8 cellular contexts compared by ENCODE assay signal in genomic region chr5:172283862-172284274, GRCh38. TPM values are rescaled to one million over a fixed set of nuclear protein-coding genes. Genes with fewer than 3 reads are reported as not detected.
A peak's percentile ranks its signal among the peaks of the same experiment; 100 is the strongest.
DNase-seq lines count a peak whose midpoint lies in the region; ATAC-seq and TF ChIP-seq lines count a peak whose summit lies in the region.

No MANE protein-coding gene starts in this region.

- TF ChIP-seq POLR2A in Raji (IDR thresholded peaks at IDR 0.05; ENCODE audit: insufficient read depth, low read depth, low read length) (peak; percentile 59), thyroid gland (IDR thresholded peaks at IDR 0.05) (peak; percentile 13 to 87)

- H3K4me3 Mint-ChIP-seq in activated naive CD4-positive, alpha-beta T cell treated with anti-CD3 and anti-CD28 coated beads, Interleukin-2, amount 10 ng/mL, durations not matched to agents 7 days and 5 days, result peak overlapping the region; percentile 79

- H3K27ac Mint-ChIP-seq in activated naive CD4-positive, alpha-beta T cell treated with anti-CD3 and anti-CD28 coated beads, Interleukin-2, amount 10 ng/mL, durations not matched to agents 7 days and 5 days, result peak overlapping the region; percentile 28

- peak overlapping the region; percentile 95; the same call in 1 of the 2 replicates for H3K27ac ChIP-seq in HUES64 (ENCODE audit: low read depth, low read length)
- no peak overlapping the region for H3K27ac ChIP-seq in osteoblast (ENCODE audit: low read depth, low read length)
- H3K27ac ChIP-seq in thyroid gland, result peak overlapping the region; percentile 20 to 92 (median 87)

- H3K27me3 Mint-ChIP-seq in activated naive CD4-positive, alpha-beta T cell treated with anti-CD3 and anti-CD28 coated beads, Interleukin-2, amount 10 ng/mL, durations not matched to agents 7 days and 5 days, result peaks cover 30% of the 10 kb centered on the region

- intact Hi-C loops in thyroid gland (cut with DNase I), result loop anchor here (5.0 kb wide), 1 partner anchor 97 kb away; the partner anchor contains the start of gene STK10

- H4K20me1 ChIP-seq in osteoblast (ENCODE audit: insufficient read depth, low read length), result peaks cover 32% of the 10 kb centered on the region

- H3K36me3 ChIP-seq in HUES64 (ENCODE audit: insufficient read depth, low read length) (0 out of 2 replicates have a peak, but pooled peaks cover 5% of the 10 kb centered on the region), osteoblast (ENCODE audit: insufficient read depth, low read length) (no peaks in the 10 kb centered on the region), thyroid gland (no peaks in the 10 kb centered on the region)

- H3K9ac ChIP-seq in HUES64 (ENCODE audit: low read depth, low read length), result peak overlapping the region; percentile 94

- H3K9me3 Mint-ChIP-seq in activated naive CD4-positive, alpha-beta T cell treated with anti-CD3 and anti-CD28 coated beads, Interleukin-2, amount 10 ng/mL, durations not matched to agents 7 days and 5 days, result no peaks in the 10 kb centered on the region

- DNase-seq in EL (peak; percentile 84), glomerular visceral epithelial cell (ENCODE audit: extremely low spot score) (peak; percentile 91), osteoblast (ENCODE audit: insufficient read length, low spot score, missing footprints) (peak; percentile 99), thyroid gland (peak; percentile 82 to 83)
- peak; percentile 82 for DNase-seq in activated naive CD4-positive, alpha-beta T cell treated with anti-CD3 and anti-CD28 coated beads, Interleukin-2, amount 10 ng/mL, durations not matched to agents 7 days and 5 days

- H3K36me3 Mint-ChIP-seq in activated naive CD4-positive, alpha-beta T cell treated with anti-CD3 and anti-CD28 coated beads, Interleukin-2, amount 10 ng/mL, durations not matched to agents 7 days and 5 days, result no peaks in the 10 kb centered on the region

- H3K27me3 ChIP-seq in HUES64 (ENCODE audit: insufficient read depth, low read length) (no peaks in the 10 kb centered on the region), osteoblast (ENCODE audit: insufficient read depth, low read length) (no peaks in the 10 kb centered on the region), thyroid gland (no peaks in the 10 kb centered on the region)

- TF ChIP-seq CTCF in osteoblast (IDR thresholded peaks at IDR 0.05; ENCODE audit: extremely low read depth, low read depth, low read length), result no peak
- no peak for TF ChIP-seq CTCF in thyroid gland (IDR thresholded peaks at IDR 0.05)

- H3K79me2 ChIP-seq in osteoblast (ENCODE audit: insufficient read depth, low read length), result peaks cover 44% of the 10 kb centered on the region

- WGBS in HUES64, result under 1% methylated on average over 55 of the region's 55 CpGs
- 1 to 2% methylated on average over 13 to 16 of the region's 55 CpGs for WGBS in thyroid gland, 2 donors

- H3K4me2 ChIP-seq in osteoblast (ENCODE audit: insufficient read depth, low read length), result peak overlapping the region; percentile 88

- peaks cover 25% of the 10 kb centered on the region for H3K4me1 Mint-ChIP-seq in activated naive CD4-positive, alpha-beta T cell treated with anti-CD3 and anti-CD28 coated beads, Interleukin-2, amount 10 ng/mL, durations not matched to agents 7 days and 5 days

- H3K9me3 ChIP-seq in HUES64 (ENCODE audit: insufficient read depth, low read depth, low read length) (no peaks in the 10 kb centered on the region), osteoblast (ENCODE audit: low read depth, low read length) (no peaks in the 10 kb centered on the region), thyroid gland (no peaks in the 10 kb centered on the region)

- peak overlapping the region; percentile 89 for H2AFZ ChIP-seq in osteoblast (ENCODE audit: low read length)

- peaks cover 23% of the 10 kb centered on the region for H3K4me1 ChIP-seq in HUES64 (ENCODE audit: insufficient read depth, low read length)
- H3K4me1 ChIP-seq in osteoblast (ENCODE audit: insufficient read depth, low read length), result peaks cover 18% of the 10 kb centered on the region
- peaks cover 15 to 21% of the 10 kb centered on the region in 2 donors for H3K4me1 ChIP-seq in thyroid gland

- CTCF ChIA-PET in activated naive CD4-positive, alpha-beta T cell treated with anti-CD3 and anti-CD28 coated beads, Interleukin-2, amount 10 ng/mL, durations not matched to agents 7 days and 5 days (lab: Charles Lee), result interaction anchor here (1.2 to 1.8 kb wide), 2 partner anchors 96 to 176 kb away, joined by 3 to 5 read pairs; partner anchors contain the start of gene STK10

- H3K4me3 ChIP-seq in HUES64 (ENCODE audit: low read length), result peak overlapping the region; percentile 96
- peak overlapping the region; percentile 95 for H3K4me3 ChIP-seq in osteoblast (ENCODE audit: insufficient read depth, low read length)
- H3K4me3 ChIP-seq in thyroid gland (replicated peaks in 1 of 3), result peak overlapping the region in 2 of 3 donors; percentile 54 to 89

- ATAC-seq in GM21526 (IDR thresholded peaks at IDR 0.05; ENCODE audit: low FRiP score, unreplicated experiment), result peak; percentile 76

RNA-seq across cellular contexts. Expression of gene UBTD2, which starts 0.3 kb away (rescaled TPM):
- 37.8 TPM for polyA plus RNA-seq in HUES64 (2013, experiment 1 of 2)
- 41.6 TPM for polyA plus RNA-seq in HUES64 (2013, experiment 2 of 2)
- total RNA-seq in osteoblast, result 37.6 and 38.3 TPM in 2 replicates
- total RNA-seq in thyroid gland, result 10 to 100 TPM; 15.9 to 28.6 (median 22.5) TPM
